Comparison of ENCODE assay signal across 25 cellular contexts in the genomic region with DNA sequence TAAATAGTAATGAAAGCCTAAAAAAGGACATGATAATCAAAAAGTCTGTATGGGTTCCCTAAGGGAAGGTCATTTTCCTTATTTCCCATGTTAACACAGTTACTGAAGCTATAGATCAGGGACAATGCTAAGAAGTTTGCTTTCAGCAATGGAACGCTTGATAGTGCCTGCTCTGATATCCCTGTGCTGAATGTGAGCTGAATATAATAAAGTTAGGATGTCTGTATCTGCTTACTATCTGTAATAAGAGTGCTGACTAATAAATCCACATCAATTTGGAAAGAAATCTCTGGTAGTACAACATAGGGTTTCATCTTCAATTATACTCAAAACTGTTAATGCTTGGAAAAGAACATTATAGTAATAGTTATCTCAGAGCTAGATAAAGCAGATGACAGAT. TPM values are rescaled to one million over a fixed set of nuclear protein-coding genes. Genes with fewer than 3 reads are reported as not detected.
DNase-seq lines count a peak whose midpoint lies in the region; ATAC-seq, FAIRE-seq and TF ChIP-seq lines count a peak whose summit lies in the region.
"Had no signal": no experiment of that assay in that cellular context is flagged by ENCODE, and none has a peak within 500 bp of the region (broad histone marks: within the 10 kb centered on the region; RNA-seq: fewer than 3 reads in every experiment).

No MANE protein-coding gene starts in this region.

- no peak overlapping the region for H3K4ac ChIP-seq in IMR-90 (ENCODE audit: low read depth, low read length)

- H3K27ac Mint-ChIP-seq in astrocyte (ENCODE audit: unreplicated experiment) (no peak overlapping the region), CD14-positive monocyte (no peak overlapping the region)
- no peak overlapping the region for H3K27ac Mint-ChIP-seq in activated CD4-positive, alpha-beta T cell treated with anti-CD3 and anti-CD28 coated beads for 36 hours
- H3K27ac Mint-ChIP-seq: B cell; CD4-positive, alpha-beta memory T cell; CD4-positive, CD25-positive, alpha-beta regulatory T cell had no signal

- H3K79me2 ChIP-seq in SK-N-SH (ENCODE audit: insufficient read depth) (no peaks in the 10 kb centered on the region), astrocyte (ENCODE audit: insufficient read depth, low read length) (no peaks in the 10 kb centered on the region)

- H3K79me1 ChIP-seq in IMR-90 (ENCODE audit: low read depth in 1 of 2, low read length in 2 of 2): no peaks in the 10 kb centered on the region; a peak in 1 of 4 replicates

- FAIRE-seq in astrocyte (lab: Jason Lieb, UNC): peak; percentile 17
- FAIRE-seq: A549, GM12892, GM18507 had no signal

- no peak overlapping the region for H3K4me3 ChIP-seq in IMR-90 (ENCODE audit: insufficient read depth, low read depth, low read length)
- H3K4me3 ChIP-seq in SK-N-SH (ENCODE audit: low read depth in 2 of 2, low read length in 1 of 2): no peak overlapping the region
- H3K4me3 ChIP-seq in astrocyte (ENCODE audit: insufficient read depth, low read depth, low read length): no peak overlapping the region
- H3K4me3 ChIP-seq: A549; BLaER1 treated with 17β-estradiol and CSF1 and Interleukin-3, amounts not matched to agents 10 nM and 100 nM; GM12878 had no signal

- no peak overlapping the region for H2BK5ac ChIP-seq in IMR-90 (ENCODE audit: low read depth, low read length, poor library complexity, severe bottlenecking)

- POLR2A ChIA-PET in IMR-90 (lab: Charles Lee; ENCODE audit: unreplicated experiment) (no interaction called here), SK-N-SH (lab: Yijun Ruan, JAX) (no interaction called here)
- POLR2A ChIA-PET in activated CD4-positive, alpha-beta T cell treated with anti-CD3 and anti-CD28 coated beads for 36 hours (lab: Charles Lee): no interaction called here

- no peak overlapping the region for H2AK5ac ChIP-seq in IMR-90 (ENCODE audit: low read depth, low read length)

- H3K4me2 ChIP-seq in IMR-90 (ENCODE audit: low read depth, low read length) (no peak overlapping the region), SK-N-SH (no peak overlapping the region), astrocyte (ENCODE audit: low read length) (no peak overlapping the region)
- H3K4me2 ChIP-seq: A549; BLaER1 treated with 17β-estradiol and CSF1 and Interleukin-3, amounts not matched to agents 10 nM and 100 nM had no signal

- H4K5ac ChIP-seq in IMR-90 (ENCODE audit: low read depth, low read length): no peak overlapping the region

- H3K4me3 Mint-ChIP-seq in astrocyte (ENCODE audit: unreplicated experiment) (no peak overlapping the region), CD14-positive monocyte (no peak overlapping the region)
- H3K4me3 Mint-ChIP-seq in activated CD4-positive, alpha-beta T cell treated with anti-CD3 and anti-CD28 coated beads for 36 hours: no peak overlapping the region
- H3K4me3 Mint-ChIP-seq: B cell; CD4-positive, alpha-beta memory T cell; CD4-positive, CD25-positive, alpha-beta regulatory T cell; CD8-positive, alpha-beta memory T cell had no signal

- in situ Hi-C loops in IMR-90 (cut with MboI; ENCODE audit: low sequenced_read_pairs): no loop called here

- H3K18ac ChIP-seq in IMR-90 (ENCODE audit: low read depth, low read length): no peak overlapping the region

- H3K9ac ChIP-seq in IMR-90 (ENCODE audit: low read depth, low read length) (no peak overlapping the region), SK-N-SH (no peak overlapping the region), astrocyte (ENCODE audit: low read length) (no peak overlapping the region)
- H3K9ac ChIP-seq: BLaER1 treated with 17β-estradiol and CSF1 and Interleukin-3, amounts not matched to agents 10 nM and 100 nM had no signal

- H3K9me1 ChIP-seq in IMR-90 (ENCODE audit: insufficient read depth, low read length): no peaks in the 10 kb centered on the region

- CTCF ChIA-PET in IMR-90 (lab: Yijun Ruan, JAX): no interaction called here
- CTCF ChIA-PET in SK-N-SH (lab: Yijun Ruan, JAX): no interaction called here
- CTCF ChIA-PET in activated CD4-positive, alpha-beta T cell treated with anti-CD3 and anti-CD28 coated beads for 36 hours (lab: Charles Lee): interaction anchor here (0.6 to 1.3 kb wide), 2 partner anchors 14 to 17 kb away, joined by 3 read pairs; no protein-coding TSS in a partner anchor

- H3K27me3 Mint-ChIP-seq in astrocyte (ENCODE audit: low read depth, unreplicated experiment) (no peaks in the 10 kb centered on the region), CD14-positive monocyte (ENCODE audit: low read depth in 3 of 3) (no peaks in the 10 kb centered on the region)
- H3K27me3 Mint-ChIP-seq in activated CD4-positive, alpha-beta T cell treated with anti-CD3 and anti-CD28 coated beads for 36 hours: no peaks in the 10 kb centered on the region
- H3K27me3 Mint-ChIP-seq: B cell; CD4-positive, alpha-beta memory T cell; CD4-positive, CD25-positive, alpha-beta regulatory T cell; CD8-positive, alpha-beta memory T cell had no signal

- no peak overlapping the region for H4K91ac ChIP-seq in IMR-90 (ENCODE audit: insufficient read depth, low read depth, low read length)

- DNase-seq in IMR-90 (no peak), SK-N-SH (no peak), astrocyte (ENCODE audit: low read depth) (no peak), left lobe of liver (ENCODE audit: low spot score) (no peak), CD14-positive monocyte (ENCODE audit: low spot score) (no peak)
- DNase-seq in activated CD4-positive, alpha-beta T cell treated with anti-CD3 and anti-CD28 coated beads for 36 hours: no peak
- DNase-seq: AML-193; CD4-positive, alpha-beta memory T cell; CD4-positive, CD25-positive, alpha-beta regulatory T cell; CD8-positive, alpha-beta memory T cell; COR-L47; DMS 273 treated with DMSO at 0.1 percent for 48 hours; DMS153; DMS53; DMS79; DND-41; GDM1 had no signal

- ATAC-seq in IMR-90 (ENCODE audit: low read depth) (peak; percentile 66), left lobe of liver (no peak)
- ATAC-seq in activated CD4-positive, alpha-beta T cell treated with anti-CD3 and anti-CD28 coated beads for 36 hours: no peak
- ATAC-seq: A549, GM12878 had no signal

- H3K23ac ChIP-seq in IMR-90 (ENCODE audit: low read depth, low read length): no peak overlapping the region

- TF ChIP-seq POLR2A in IMR-90 (IDR thresholded peaks at IDR 0.05; ENCODE audit: low read depth, low read length): no peak

- no peak overlapping the region for H3K27ac ChIP-seq in IMR-90 (ENCODE audit: insufficient read depth, low read length)
- peak overlapping the region in 1 of 2 experiments; percentile 58; a peak in 3 of 4 replicates for H3K27ac ChIP-seq in SK-N-SH (ENCODE audit: low read depth in 2 of 2, low read length in 1 of 2)
- H3K27ac ChIP-seq in astrocyte (ENCODE audit: low read depth, low read length): no peak overlapping the region
- H3K27ac ChIP-seq: 22Rv1; A549; BLaER1 treated with 17β-estradiol and CSF1 and Interleukin-3, amounts not matched to agents 10 nM and 100 nM; C4-2B had no signal

- intact Hi-C loops in IMR-90 (cut with micrococcal nuclease): no loop called here
- intact Hi-C loops in CD14-positive monocyte (cut with micrococcal nuclease): no loop called here
- intact Hi-C loops in activated CD4-positive, alpha-beta T cell treated with anti-CD3 and anti-CD28 coated beads for 36 hours (cut with DNase I, micrococcal nuclease): no loop called here

- no peak overlapping the region for H2BK20ac ChIP-seq in IMR-90 (ENCODE audit: low read depth, low read length)

- H3K36me3 ChIP-seq in IMR-90 (ENCODE audit: control insufficient read depth, insufficient read depth, low read length): peaks cover 9% of the 10 kb centered on the region
- H3K36me3 ChIP-seq in SK-N-SH (replicated peaks in 1 of 2; ENCODE audit: control insufficient read depth in 1 of 2, insufficient read depth in 2 of 2, low read length in 1 of 2): peaks cover 63 to 87% of the 10 kb centered on the region in 2 experiments
- H3K36me3 ChIP-seq in astrocyte (ENCODE audit: insufficient read depth, low read length): peaks cover 14% of the 10 kb centered on the region

- H3K14ac ChIP-seq in IMR-90 (replicated peaks; ENCODE audit: low read depth, low read length): no peak overlapping the region

- H4K20me1 ChIP-seq in IMR-90 (ENCODE audit: insufficient read depth, low read length) (no peaks in the 10 kb centered on the region), SK-N-SH (ENCODE audit: insufficient read depth) (no peaks in the 10 kb centered on the region), astrocyte (ENCODE audit: insufficient read depth, low read length) (no peaks in the 10 kb centered on the region)
- H4K20me1 ChIP-seq: BLaER1 treated with 17β-estradiol and CSF1 and Interleukin-3, amounts not matched to agents 10 nM and 100 nM had no signal

- no peak overlapping the region for H3K56ac ChIP-seq in IMR-90 (ENCODE audit: extremely low read depth, insufficient read depth, low read length)

- H2AFZ ChIP-seq in IMR-90 (replicated peaks; ENCODE audit: low read length, poor library complexity) (no peak overlapping the region), SK-N-SH (ENCODE audit: low read depth) (no peak overlapping the region), astrocyte (ENCODE audit: low read depth, low read length) (no peak overlapping the region)

- H3K4me1 Mint-ChIP-seq in astrocyte (ENCODE audit: low read depth, unreplicated experiment): peaks cover 6% of the 10 kb centered on the region
- H3K4me1 Mint-ChIP-seq in CD14-positive monocyte: no peaks in the 10 kb centered on the region
- no peaks in the 10 kb centered on the region for H3K4me1 Mint-ChIP-seq in activated CD4-positive, alpha-beta T cell treated with anti-CD3 and anti-CD28 coated beads for 36 hours
- H3K4me1 Mint-ChIP-seq: B cell had no signal

- dilution Hi-C loops in IMR-90 (cut with HindIII; ENCODE audit: low sequenced_read_pairs, unreplicated experiment): no loop called here

- H3K36me3 Mint-ChIP-seq in astrocyte (ENCODE audit: low read depth, unreplicated experiment) (peaks cover 4% of the 10 kb centered on the region), CD14-positive monocyte (peaks cover 49 to 50% of the 10 kb centered on the region in 2 donors)
- H3K36me3 Mint-ChIP-seq in activated CD4-positive, alpha-beta T cell treated with anti-CD3 and anti-CD28 coated beads for 36 hours (ENCODE audit: low read depth): peaks cover 34% of the 10 kb centered on the region

- no peak overlapping the region for H2BK120ac ChIP-seq in IMR-90 (ENCODE audit: low read depth, low read length)

- no CpG with 5 or more reads among the region's 1 CpG for WGBS in IMR-90 (ENCODE audit: extremely low coverage in 2 of 2, insufficient read length in 1 of 2), 2 experiments
- 65% methylated on average over 1 of the region's 1 CpG for WGBS in SK-N-SH (ENCODE audit: low lambda C conversion rate)

- H3K27me3 ChIP-seq in IMR-90 (ENCODE audit: control insufficient read depth, insufficient read depth, low read length) (no peaks in the 10 kb centered on the region), SK-N-SH (ENCODE audit: insufficient read depth) (no peaks in the 10 kb centered on the region), astrocyte (ENCODE audit: insufficient read depth, low read length) (no peaks in the 10 kb centered on the region)
- H3K27me3 ChIP-seq: BLaER1 treated with 17β-estradiol and CSF1 and Interleukin-3, amounts not matched to agents 10 nM and 100 nM had no signal

- 0 out of 4 replicates have a peak, but pooled peaks of 1 of the 2 experiments have one; percentile 15 for TF ChIP-seq EP300 in SK-N-SH (IDR thresholded peaks at IDR 0.05; ENCODE audit: borderline replicate concordance in 1 of 2, low read depth in 1 of 2, low read length in 1 of 2)

- H2BK15ac ChIP-seq in IMR-90 (ENCODE audit: low read depth, low read length): no peak overlapping the region

- H4K8ac ChIP-seq in IMR-90 (ENCODE audit: low read depth in 2 of 2, low read length in 2 of 2): no peak overlapping the region

- peaks cover 3% of the 10 kb centered on the region for H3F3A ChIP-seq in SK-N-SH (replicated peaks; ENCODE audit: insufficient read depth)

- TF ChIP-seq CTCF in IMR-90 (conservative IDR thresholded peaks at IDR 0.05; ENCODE audit: low read depth, low read length) (no peak), SK-N-SH (IDR thresholded peaks at IDR 0.05) (no peak), astrocyte (IDR thresholded peaks at IDR 0.05; ENCODE audit: insufficient read depth, low read depth, low read length) (no peak), CD14-positive monocyte (IDR thresholded peaks at IDR 0.05) (no peak)

- no TSS peak for BruUV-seq in IMR-90 (replicated peaks; lab: Mats Ljungman, UMichigan)

- no peaks in the 10 kb centered on the region for H3K4me1 ChIP-seq in IMR-90 (ENCODE audit: control insufficient read depth, insufficient read depth, low read length)
- peaks cover 0 to 8% of the 10 kb centered on the region in 2 experiments; a peak in 2 of 4 replicates for H3K4me1 ChIP-seq in SK-N-SH (ENCODE audit: control insufficient read depth in 1 of 2, insufficient read depth in 2 of 2, low read depth in 1 of 2, low read length in 1 of 2)
- no peaks in the 10 kb centered on the region for H3K4me1 ChIP-seq in astrocyte (ENCODE audit: insufficient read depth, low read length)
- H3K4me1 ChIP-seq: A549 had no signal

- H3K9me2 ChIP-seq in SK-N-SH: no peaks in the 10 kb centered on the region; the same call in 1 of the 2 replicates

- H3K9me3 ChIP-seq in IMR-90 (ENCODE audit: control insufficient read depth, insufficient read depth, low read length) (no peaks in the 10 kb centered on the region), SK-N-SH (no peaks in the 10 kb centered on the region), astrocyte (ENCODE audit: insufficient read depth, low read depth, low read length) (no peaks in the 10 kb centered on the region)
- H3K9me3 ChIP-seq: A549; BLaER1 treated with 17β-estradiol and CSF1 and Interleukin-3, amounts not matched to agents 10 nM and 100 nM had no signal

- H2AK9ac ChIP-seq in IMR-90 (replicated peaks; ENCODE audit: low read depth, low read length, poor library complexity): no peak overlapping the region

- H3K9me3 Mint-ChIP-seq in astrocyte (ENCODE audit: unreplicated experiment): no peaks in the 10 kb centered on the region
- H3K9me3 Mint-ChIP-seq in CD14-positive monocyte: no peaks in the 10 kb centered on the region
- H3K9me3 Mint-ChIP-seq in activated CD4-positive, alpha-beta T cell treated with anti-CD3 and anti-CD28 coated beads for 36 hours (ENCODE audit: low read depth): no peaks in the 10 kb centered on the region
- H3K9me3 Mint-ChIP-seq: CD4-positive, alpha-beta memory T cell; CD8-positive, alpha-beta memory T cell had no signal

- TF ChIP-seq RAD21 in IMR-90 (IDR thresholded peaks at IDR 0.05; ENCODE audit: low read length) (no peak), SK-N-SH (IDR thresholded peaks at IDR 0.05; ENCODE audit: low read length) (no peak)

RNA-seq across cellular contexts. Expression of a gene that starts 25.8 kb away (rescaled TPM):
- total RNA-seq in IMR-90 (2012; rRNA removed) (17.2 and 23.1 TPM in 2 replicates), astrocyte (11.4 and 12.0 TPM in 2 replicates), left lobe of liver (6.2 TPM)
- polyA plus RNA-seq in IMR-90 (2012; rRNA removed) (6.7 and 8.0 TPM in 2 replicates), SK-N-SH (2012; rRNA removed) (9.6 and 10.1 TPM in 2 replicates), CD14-positive monocyte (1 to 10 TPM; 3.1 to 3.8 TPM)
- 1.2 and 1.4 TPM in 2 replicates for polyA plus RNA-seq in IMR-90 (2012; cell fraction: cytosol; rRNA removed)
- polyA plus RNA-seq in IMR-90 (2012; cell fraction: nucleus; rRNA removed; ENCODE audit: low replicate concordance): 3.6 and 21.4 TPM in 2 replicates
- 7.6 and 9.2 TPM in 2 replicates for polyA plus RNA-seq in SK-N-SH (2012; cell fraction: cytosol; rRNA removed)
- polyA plus RNA-seq in SK-N-SH (2012; cell fraction: nucleus; rRNA removed): 19.7 and 29.3 TPM in 2 replicates
- total RNA-seq in activated CD4-positive, alpha-beta T cell treated with anti-CD3 and anti-CD28 coated beads for 36 hours: 10 to 100 TPM; 24.5 to 28.5 TPM
